Comparison of ENCODE assay signal across 1 cellular context in genomic region chr19:17811103-17811502, GRCh38.
TF ChIP-seq lines count a peak whose summit lies in the region.

No MANE protein-coding gene starts in this region.

TF ChIP-seq in K562, 482 proteins besides CTCF, POLR2A, EP300 and RAD21:
- TF ChIP-seq ZNF507 (tag; conservative IDR thresholded peaks at IDR 0.05) (peak; percentile 92), NELFE (IDR thresholded peaks at IDR 0.05; ENCODE audit: insufficient read depth, insufficient read length) (no peak), PREB (CRISPR knock-in tag; IDR thresholded peaks at IDR 0.05) (no peak), PML (IDR thresholded peaks at IDR 0.05; ENCODE audit: low read length) (no peak), STAG1 (CRISPR knock-in tag; IDR thresholded peaks at IDR 0.05; ENCODE audit: borderline replicate concordance) (no peak)
